Comparison of ENCODE assay signal across 9 cellular contexts in the genomic region with DNA sequence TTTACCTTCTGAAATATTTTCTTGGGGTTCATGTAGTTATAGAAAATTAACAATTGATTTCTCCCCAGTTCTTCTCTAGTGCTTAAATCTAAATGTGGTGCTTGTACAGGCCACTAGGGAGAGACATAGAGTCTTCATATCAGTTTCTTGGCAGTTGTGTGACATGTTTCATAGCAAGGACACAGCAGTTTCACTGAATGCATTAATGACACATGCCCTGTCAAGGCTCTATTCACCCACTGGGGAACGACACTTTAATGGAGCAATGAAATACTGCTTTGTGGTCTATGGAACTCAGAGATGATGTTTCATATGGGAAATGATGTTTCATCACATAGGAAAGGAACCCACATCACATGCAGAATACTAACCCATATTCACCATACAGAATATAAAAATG. TPM values are rescaled to one million over a fixed set of nuclear protein-coding genes. Genes with fewer than 3 reads are reported as not detected.
DNase-seq lines count a peak whose midpoint lies in the region; ATAC-seq and TF ChIP-seq lines count a peak whose summit lies in the region.
"Had no signal": no experiment of that assay in that cellular context is flagged by ENCODE, and none has a peak within 500 bp of the region (broad histone marks: within the 10 kb centered on the region; RNA-seq: fewer than 3 reads in every experiment).

No MANE protein-coding gene starts in this region.

- ATAC-seq in GM18858 (IDR thresholded peaks at IDR 0.05; ENCODE audit: unreplicated experiment) (peak; percentile 66), HG03066 (IDR thresholded peaks at IDR 0.05; ENCODE audit: low read depth, unreplicated experiment) (peak; percentile 57)

- H3K27ac ChIP-seq in OCI-LY7 (ENCODE audit: low read depth, low read length, poor library complexity, severe bottlenecking) (no peak overlapping the region), epithelial cell of prostate (peak overlapping the region; percentile 89)

- TF ChIP-seq CTCF in OCI-LY7 (conservative IDR thresholded peaks at IDR 0.05; ENCODE audit: low read length): peak; percentile 76

- H3K79me2 ChIP-seq in OCI-LY7 (ENCODE audit: insufficient read depth, low read depth, low read length): no peaks in the 10 kb centered on the region

- no peaks in the 10 kb centered on the region for H3K36me3 ChIP-seq in OCI-LY7 (ENCODE audit: insufficient read depth, low read length)

- no TSS peak for BruUV-seq in OCI-LY7 (replicated peaks; lab: Mats Ljungman, UMichigan)

- no peaks in the 10 kb centered on the region for H4K20me1 ChIP-seq in OCI-LY7 (ENCODE audit: insufficient read depth, low read length)

- H3K4me3 ChIP-seq in OCI-LY7 (ENCODE audit: low read depth, low read length, poor library complexity, severe bottlenecking): no peak overlapping the region

- POLR2A ChIA-PET in OCI-LY7 (lab: Charles Lee): interaction anchor here (0.6 kb wide), 1 partner anchor 22 kb away, joined by 6 read pairs; no protein-coding TSS in a partner anchor

- CTCF ChIA-PET in OCI-LY7 (lab: Charles Lee; ENCODE audit: unreplicated experiment): no interaction called here

- peak; percentile 18 to 57 for DNase-seq in AML-193 (lab: John Stamatoyannopoulos, UW)
- DNase-seq in OCI-LY7 (ENCODE audit: low spot score): peak; percentile 17
- peak; percentile 66 for DNase-seq in epithelial cell of prostate (ENCODE audit: low read depth, low spot score)
- peak; percentile 56 for DNase-seq in pons (ENCODE audit: low spot score)
- no peak for DNase-seq in NCI-H1694 (lab: John Stamatoyannopoulos, UW)
- DNase-seq in stimulated activated naive CD4-positive, alpha-beta T cell (lab: John Stamatoyannopoulos, UW): no peak
- DNase-seq: naive B cell had no signal

- intact Hi-C loops in OCI-LY7 (cut with micrococcal nuclease; ENCODE audit: unreplicated experiment): loop anchor here (10.0 kb wide), 1 partner anchor 415 kb away; no protein-coding TSS in a partner anchor

- no peak overlapping the region for H2AFZ ChIP-seq in OCI-LY7 (ENCODE audit: low read length)

- no peaks in the 10 kb centered on the region for H3K9me3 ChIP-seq in OCI-LY7 (ENCODE audit: low read length)

- no peaks in the 10 kb centered on the region for H3K4me1 ChIP-seq in OCI-LY7 (ENCODE audit: insufficient read depth, low read length, poor library complexity, severe bottlenecking)

- H3K4me2 ChIP-seq in OCI-LY7 (ENCODE audit: low read length): no peak overlapping the region

- no peaks in the 10 kb centered on the region for H3K9me2 ChIP-seq in OCI-LY7 (ENCODE audit: insufficient read depth, low read length)

RNA-seq across cellular contexts. Expression of gene VEGFC, which starts 2.8 kb away (rescaled TPM):
- total RNA-seq in OCI-LY7 (2014; rRNA removed; shearing (Covaris generic)): not detected in 2 replicates
- not detected in 2 replicates for total RNA-seq in OCI-LY7 (2022)

Comparison
In these comparisons a context has a peak if more than half of its experiments do, and no peak if none do; other contexts are left out.
1. DNase-seq: peak in AML-193 (2 of 2), OCI-LY7 (single experiment), epithelial cell of prostate (single experiment) and pons (single experiment); none in NCI-H1694 (single experiment) and stimulated activated naive CD4-positive, alpha-beta T cell (0 of 6).